Comparison of ENCODE assay signal across 13 cellular contexts in genomic region chr16:28844226-28844885, GRCh38. TPM values are rescaled to one million over a fixed set of nuclear protein-coding genes. Genes with fewer than 3 reads are reported as not detected.
DNase-seq lines count a peak whose midpoint lies in the region; ATAC-seq and TF ChIP-seq lines count a peak whose summit lies in the region.
"Had no signal": no experiment of that assay in that cellular context is flagged by ENCODE, and none has a peak within 500 bp of the region (broad histone marks: within the 10 kb centered on the region; RNA-seq: fewer than 3 reads in every experiment).

No MANE protein-coding gene starts in this region.

- intact Hi-C loops in activated T-helper 1 cell treated with anti-CD3 and anti-CD28 coated beads, Interleukin-12 subunit alpha, Interleukin-12 subunit beta, Interleukin-2, Interleukin-4 antibody, amounts not matched to agents 30 ng/mL and 10 ng/mL and 1 ng/mL, durations not matched to agents 14 hours and 24 hours and 36 hours (cut with micrococcal nuclease): no loop called here

- H3K27me3 ChIP-seq in CD4-positive, CD25-positive, alpha-beta regulatory T cell (ENCODE audit: control insufficient read depth, insufficient read depth, low read length): no peaks in the 10 kb centered on the region
- H3K27me3 ChIP-seq in H9 (ENCODE audit: insufficient read depth, low read length): no peaks in the 10 kb centered on the region

- H2AK5ac ChIP-seq in H9 (ENCODE audit: insufficient read length, low read length): no peak overlapping the region

- no peak overlapping the region for H3K14ac ChIP-seq in H9 (ENCODE audit: insufficient read depth, low read length)

- no peak overlapping the region for H3T11ph ChIP-seq in H9 (ENCODE audit: low read length)

- no peak overlapping the region for H3K4me2 ChIP-seq in H9 (ENCODE audit: insufficient read depth, insufficient read length, low read length)

- no peak for ATAC-seq in CD4-positive, CD25-positive, alpha-beta regulatory T cell (ENCODE audit: low read depth in 2 of 2)
- ATAC-seq in naive B cell (ENCODE audit: low read depth in 2 of 2): no peak
- no peak for ATAC-seq in GM19035 (IDR thresholded peaks at IDR 0.05; ENCODE audit: unreplicated experiment)

- no peaks in the 10 kb centered on the region for H3K27me3 Mint-ChIP-seq in CD4-positive, CD25-positive, alpha-beta regulatory T cell
- no peaks in the 10 kb centered on the region; the same call in 1 of the 2 replicates for H3K27me3 Mint-ChIP-seq in H9 (ENCODE audit: low read depth)
- H3K27me3 Mint-ChIP-seq in activated T-helper 1 cell treated with anti-CD3 and anti-CD28 coated beads, Interleukin-12 subunit alpha, Interleukin-12 subunit beta, Interleukin-2, Interleukin-4 antibody, amounts not matched to agents 30 ng/mL and 10 ng/mL and 1 ng/mL, durations not matched to agents 14 hours and 24 hours and 36 hours (ENCODE audit: insufficient read depth): no peaks in the 10 kb centered on the region
- H3K27me3 Mint-ChIP-seq in naive B cell: no peaks in the 10 kb centered on the region

- H2BK5ac ChIP-seq in H9 (ENCODE audit: insufficient read length, low read length): no peak overlapping the region

- no peak for TF ChIP-seq CTCF in H9 (conservative IDR thresholded peaks at IDR 0.05)

- peaks cover 21% of the 10 kb centered on the region for H3K36me3 Mint-ChIP-seq in CD4-positive, CD25-positive, alpha-beta regulatory T cell
- H3K36me3 Mint-ChIP-seq in H9 (ENCODE audit: insufficient read depth in 1 of 3, low read depth in 3 of 3) (peaks cover 35 to 51% (median 36%) of the 10 kb centered on the region in 3 experiments; a peak in 6 of 7 replicates), naive B cell (peaks cover 0 to 8% of the 10 kb centered on the region in 2 donors)
- H3K36me3 Mint-ChIP-seq in activated T-helper 1 cell treated with anti-CD3 and anti-CD28 coated beads, Interleukin-12 subunit alpha, Interleukin-12 subunit beta, Interleukin-2, Interleukin-4 antibody, amounts not matched to agents 30 ng/mL and 10 ng/mL and 1 ng/mL, durations not matched to agents 14 hours and 24 hours and 36 hours (ENCODE audit: low read depth): peaks cover 37% of the 10 kb centered on the region

- no peaks in the 10 kb centered on the region for H3K9me3 Mint-ChIP-seq in CD4-positive, CD25-positive, alpha-beta regulatory T cell
- H3K9me3 Mint-ChIP-seq in H9 (no peaks in the 10 kb centered on the region), naive B cell (no peaks in the 10 kb centered on the region)
- H3K9me3 Mint-ChIP-seq in activated T-helper 1 cell treated with anti-CD3 and anti-CD28 coated beads, Interleukin-12 subunit alpha, Interleukin-12 subunit beta, Interleukin-2, Interleukin-4 antibody, amounts not matched to agents 30 ng/mL and 10 ng/mL and 1 ng/mL, durations not matched to agents 14 hours and 24 hours and 36 hours: no peaks in the 10 kb centered on the region

- no peak overlapping the region for H4K8ac ChIP-seq in H9 (replicated peaks; ENCODE audit: insufficient read length, low read depth, low read length)

- H3K18ac ChIP-seq in H9 (ENCODE audit: insufficient read length, low read depth, low read length): no peak overlapping the region

- H3K4ac ChIP-seq in H9 (ENCODE audit: low read depth, low read length): no peak overlapping the region

- H2BK12ac ChIP-seq in H9 (ENCODE audit: insufficient read length, low read depth, low read length): no peak overlapping the region

- H2BK15ac ChIP-seq in H9 (ENCODE audit: low read depth, low read length): no peak overlapping the region

- WGBS in H9 (ENCODE audit: extremely low coverage, insufficient read length, low lambda C conversion rate): no CpG with 5 or more reads among the region's 19 CpGs

- no peak overlapping the region for H3K4me3 ChIP-seq in CD4-positive, CD25-positive, alpha-beta regulatory T cell (ENCODE audit: low read depth, low read length)

- peaks cover 4 to 37% (median 18%) of the 10 kb centered on the region in 4 donors for H3K4me1 Mint-ChIP-seq in CD4-positive, CD25-positive, alpha-beta regulatory T cell
- peaks cover 8 to 17% of the 10 kb centered on the region in 2 experiments for H3K4me1 Mint-ChIP-seq in H9
- peaks cover 12% of the 10 kb centered on the region for H3K4me1 Mint-ChIP-seq in activated T-helper 1 cell treated with anti-CD3 and anti-CD28 coated beads, Interleukin-12 subunit alpha, Interleukin-12 subunit beta, Interleukin-2, Interleukin-4 antibody, amounts not matched to agents 30 ng/mL and 10 ng/mL and 1 ng/mL, durations not matched to agents 14 hours and 24 hours and 36 hours (ENCODE audit: low read depth)
- H3K4me1 Mint-ChIP-seq in naive B cell: peaks cover 26 to 36% (median 34%) of the 10 kb centered on the region in 3 donors

- no peaks in the 10 kb centered on the region for H3K9me3 ChIP-seq in CD4-positive, CD25-positive, alpha-beta regulatory T cell (ENCODE audit: control insufficient read depth in 2 of 2, low read length in 2 of 2)
- H3K9me3 ChIP-seq in H9 (ENCODE audit: control insufficient read depth, low read depth, low read length): no peaks in the 10 kb centered on the region

- DNase-seq in CD4-positive, CD25-positive, alpha-beta regulatory T cell: no peak
- DNase-seq in H9 (no peak), naive B cell (no peak), DMS114 treated with DMSO at 0.1 percent for 48 hours (lab: John Stamatoyannopoulos, UW; ENCODE audit: unreplicated experiment) (no peak), NCI-H2227 (lab: John Stamatoyannopoulos, UW; ENCODE audit: unreplicated experiment) (no peak), retina (no peak)
- no peak for DNase-seq in activated T-helper 1 cell treated with anti-CD3 and anti-CD28 coated beads, Interleukin-12 subunit alpha, Interleukin-12 subunit beta, Interleukin-2, Interleukin-4 antibody, amounts not matched to agents 30 ng/mL and 10 ng/mL and 1 ng/mL, durations not matched to agents 14 hours and 24 hours and 36 hours (ENCODE audit: low spot score)
- DNase-seq: DMS 273 treated with DMSO at 0.1 percent for 48 hours, left colon, NCI-H2171, WERI-Rb-1 had no signal

- no peak overlapping the region for H2BK20ac ChIP-seq in H9 (ENCODE audit: low read depth, low read length, poor library complexity, severe bottlenecking)

- peak overlapping the region; percentile 86 for H3K27ac ChIP-seq in CD4-positive, CD25-positive, alpha-beta regulatory T cell (ENCODE audit: insufficient read depth, low read length, poor library complexity, severe bottlenecking)
- H3K27ac ChIP-seq in H9 (ENCODE audit: insufficient read length, low read depth, low read length): no peak overlapping the region
- H3K27ac ChIP-seq: WERI-Rb-1 had no signal

- H3K36me3 ChIP-seq in CD4-positive, CD25-positive, alpha-beta regulatory T cell (ENCODE audit: control insufficient read depth, insufficient read depth, low read length): peaks cover 33% of the 10 kb centered on the region

- peaks cover 5% of the 10 kb centered on the region for H3K23me2 ChIP-seq in H9 (ENCODE audit: insufficient read length, low read depth, low read length, poor library complexity, severe bottlenecking)

- no peak overlapping the region for H3K9ac ChIP-seq in H9 (ENCODE audit: extremely low read depth, insufficient read length, low read length)

- H4K20me1 ChIP-seq in H9 (ENCODE audit: control insufficient read depth, insufficient read depth, insufficient read length): no peaks in the 10 kb centered on the region

- no peak overlapping the region for H2BK120ac ChIP-seq in H9 (ENCODE audit: low read depth, low read length, poor library complexity, severe bottlenecking)

- H4K91ac ChIP-seq in H9 (ENCODE audit: insufficient read length, low read depth, low read length): no peak overlapping the region

- no peak overlapping the region for H3K56ac ChIP-seq in H9 (ENCODE audit: insufficient read length, low read depth, low read length)

- peaks cover 26% of the 10 kb centered on the region for H3K4me1 ChIP-seq in CD4-positive, CD25-positive, alpha-beta regulatory T cell (ENCODE audit: control insufficient read depth, insufficient read depth, low read length, poor library complexity, severe bottlenecking)
- no peaks in the 10 kb centered on the region for H3K4me1 ChIP-seq in H9 (ENCODE audit: insufficient read depth, low read length)

- H3K4me3 Mint-ChIP-seq in CD4-positive, CD25-positive, alpha-beta regulatory T cell: peak overlapping the region; percentile 69 to 94 (median 86)
- H3K4me3 Mint-ChIP-seq in H9 (peak overlapping the region; percentile 96 to 99), naive B cell (peak overlapping the region in 7 of 8 donors; percentile 41 to 98 (median 91))
- H3K4me3 Mint-ChIP-seq in activated T-helper 1 cell treated with anti-CD3 and anti-CD28 coated beads, Interleukin-12 subunit alpha, Interleukin-12 subunit beta, Interleukin-2, Interleukin-4 antibody, amounts not matched to agents 30 ng/mL and 10 ng/mL and 1 ng/mL, durations not matched to agents 14 hours and 24 hours and 36 hours: peak overlapping the region; percentile 96

- H4K5ac ChIP-seq in H9 (ENCODE audit: insufficient read length, low read depth, low read length): no peak overlapping the region

- no peak overlapping the region for H2AFZ ChIP-seq in H9 (ENCODE audit: low read length)

- H3K23ac ChIP-seq in H9 (ENCODE audit: insufficient read length, low read depth, low read length): no peak overlapping the region

- H3K27ac Mint-ChIP-seq in CD4-positive, CD25-positive, alpha-beta regulatory T cell: peak overlapping the region; percentile 67 to 97 (median 82)
- H3K27ac Mint-ChIP-seq in H9 (no peak overlapping the region; a peak in 1 of 7 replicates), naive B cell (peak overlapping the region in 3 of 6 donors; percentile 67 to 96 (median 93))
- H3K27ac Mint-ChIP-seq in activated T-helper 1 cell treated with anti-CD3 and anti-CD28 coated beads, Interleukin-12 subunit alpha, Interleukin-12 subunit beta, Interleukin-2, Interleukin-4 antibody, amounts not matched to agents 30 ng/mL and 10 ng/mL and 1 ng/mL, durations not matched to agents 14 hours and 24 hours and 36 hours: peak overlapping the region; percentile 30

- H3K79me1 ChIP-seq in H9 (ENCODE audit: insufficient read depth, low read depth, low read length, poor library complexity, severe bottlenecking): no peaks in the 10 kb centered on the region

- H3K79me2 ChIP-seq in H9 (ENCODE audit: insufficient read depth, low read length): no peaks in the 10 kb centered on the region; the same call in 1 of the 2 replicates

RNA-seq across cellular contexts. Expression of gene TUFM, which starts 1.8 kb away (rescaled TPM):
- total RNA-seq in CD4-positive, CD25-positive, alpha-beta regulatory T cell: 98.4 TPM
- 100 to 1,000 TPM; 125 to 165 (median 147) TPM for polyA plus RNA-seq in CD4-positive, CD25-positive, alpha-beta regulatory T cell
- total RNA-seq in H9 (2021): 207 and 208 TPM in 2 replicates
- 261 and 264 TPM in 2 replicates for total RNA-seq in activated T-helper 1 cell treated with anti-CD3 and anti-CD28 coated beads, Interleukin-12 subunit alpha, Interleukin-12 subunit beta, Interleukin-2, Interleukin-4 antibody, amounts not matched to agents 30 ng/mL and 10 ng/mL and 1 ng/mL, durations not matched to agents 14 hours and 24 hours and 36 hours
- 100 to 1,000 TPM; 123 to 231 (median 129) TPM for polyA plus RNA-seq in naive B cell (ENCODE audit: low read depth in 6 of 6)

RNA-seq across cellular contexts. Expression of gene SH2B1, which starts 19.3 kb away (rescaled TPM):
- 73.8 TPM for total RNA-seq in CD4-positive, CD25-positive, alpha-beta regulatory T cell
- 1 to 10 TPM; 1.5 to 2.4 (median 1.9) TPM for polyA plus RNA-seq in CD4-positive, CD25-positive, alpha-beta regulatory T cell
- total RNA-seq in H9 (2021): 50.1 and 51.9 TPM in 2 replicates
- 54.2 and 56.2 TPM in 2 replicates for total RNA-seq in activated T-helper 1 cell treated with anti-CD3 and anti-CD28 coated beads, Interleukin-12 subunit alpha, Interleukin-12 subunit beta, Interleukin-2, Interleukin-4 antibody, amounts not matched to agents 30 ng/mL and 10 ng/mL and 1 ng/mL, durations not matched to agents 14 hours and 24 hours and 36 hours
- 1 to 10 TPM in 5 of 6 donors, under 1 TPM in 1; 1.00 to 4.7 (median 2.7) TPM for polyA plus RNA-seq in naive B cell (ENCODE audit: low read depth in 6 of 6)

RNA-seq across cellular contexts. Expression of gene ATXN2L, which starts 21.6 kb away (rescaled TPM):
- total RNA-seq in CD4-positive, CD25-positive, alpha-beta regulatory T cell: 342 TPM
- polyA plus RNA-seq in CD4-positive, CD25-positive, alpha-beta regulatory T cell: 10 to 100 TPM; 11.0 to 20.8 (median 11.6) TPM
- total RNA-seq in H9 (2021): 293 and 309 TPM in 2 replicates
- total RNA-seq in activated T-helper 1 cell treated with anti-CD3 and anti-CD28 coated beads, Interleukin-12 subunit alpha, Interleukin-12 subunit beta, Interleukin-2, Interleukin-4 antibody, amounts not matched to agents 30 ng/mL and 10 ng/mL and 1 ng/mL, durations not matched to agents 14 hours and 24 hours and 36 hours: 319 and 337 TPM in 2 replicates
- polyA plus RNA-seq in naive B cell (ENCODE audit: low read depth in 6 of 6): 10 to 100 TPM in 5 of 6 donors, 1 to 10 TPM in 1; 3.6 to 38.2 (median 20.0) TPM

RNA-seq across cellular contexts. Expression of gene ATP2A1, which starts 33.9 kb away (rescaled TPM):
- 1.4 TPM for total RNA-seq in CD4-positive, CD25-positive, alpha-beta regulatory T cell
- not detected for polyA plus RNA-seq in CD4-positive, CD25-positive, alpha-beta regulatory T cell
- 3.9 and 4.6 TPM in 2 replicates for total RNA-seq in H9 (2021)
- total RNA-seq in activated T-helper 1 cell treated with anti-CD3 and anti-CD28 coated beads, Interleukin-12 subunit alpha, Interleukin-12 subunit beta, Interleukin-2, Interleukin-4 antibody, amounts not matched to agents 30 ng/mL and 10 ng/mL and 1 ng/mL, durations not matched to agents 14 hours and 24 hours and 36 hours: 2.6 and 3.3 TPM in 2 replicates
- not detected for polyA plus RNA-seq in naive B cell (ENCODE audit: low read depth in 6 of 6)
- total RNA-seq: M059J had no signal

Comparison
In these comparisons a context has a peak if more than half of its experiments do, and no peak if none do; other contexts are left out.
1. H3K27ac Mint-ChIP-seq: peak in CD4-positive, CD25-positive, alpha-beta regulatory T cell (3 of 3) and activated T-helper 1 cell treated with anti-CD3 and anti-CD28 coated beads, Interleukin-12 subunit alpha, Interleukin-12 subunit beta, Interleukin-2, Interleukin-4 antibody, amounts not matched to agents 30 ng/mL and 10 ng/mL and 1 ng/mL, durations not matched to agents 14 hours and 24 hours and 36 hours (single experiment); none in H9 (0 of 3).
2. Peak in every context shown above with its lines, with median percentiles within 50 percentile points of each other: H3K4me3 Mint-ChIP-seq.